In the genomic region with DNA sequence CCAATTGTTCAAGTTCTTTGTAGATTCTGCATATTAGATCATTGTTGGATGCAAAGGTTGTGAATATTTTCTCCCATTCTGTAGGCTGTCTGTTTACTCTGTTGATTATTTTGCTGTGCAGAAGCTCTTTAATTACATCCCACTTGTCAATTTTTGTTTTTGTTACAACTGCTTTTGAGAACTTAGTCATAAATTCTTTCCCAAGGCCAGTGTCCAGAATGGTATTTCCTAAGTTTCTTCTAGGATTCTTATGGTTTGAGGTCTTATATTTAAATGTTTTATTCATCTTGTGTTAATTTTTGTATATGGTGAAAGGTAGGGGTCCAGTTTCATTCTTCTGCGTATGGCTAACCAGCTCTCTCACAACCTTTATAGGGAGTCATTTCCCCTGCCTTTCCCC, we compare ENCODE assay signal across 32 cellular contexts.
"Had no signal": no experiment of that assay in that cellular context is flagged by ENCODE, and none has a peak within 500 bp of the region (broad histone marks: within the 10 kb centered on the region; RNA-seq: fewer than 3 reads in every experiment).

No MANE protein-coding gene starts in this region.

- ATAC-seq: activated T-helper 17 cell treated with anti-CD3 and anti-CD28 coated beads, Interleukin-2, amount 50 U/mL, for 72 hours; K562; Panc1; Right ventricle myocardium inferior; T-cell had no signal

- H3K27me3 ChIP-seq: adrenal gland had no signal

- H3K27me3 Mint-ChIP-seq: activated B cell treated with CpG ODN at 0.5 μM for 24 hours; activated CD4-positive, alpha-beta memory T cell treated with anti-CD3 and anti-CD28 coated beads for 36 hours; activated CD4-positive, alpha-beta T cell treated with anti-CD3 and anti-CD28 coated beads, Interleukin-2, amount 10 ng/mL, durations not matched to agents 7 days and 5 days; activated naive CD4-positive, alpha-beta T cell treated with anti-CD3 and anti-CD28 coated beads, Interleukin-2, amount 10 ng/mL, durations not matched to agents 7 days and 5 days; activated naive CD8-positive, alpha-beta T cell treated with anti-CD3 and anti-CD28 coated beads for 36 hours; activated T-helper 17 cell treated with anti-CD3 and anti-CD28 coated beads, Interleukin-2, amount 50 U/mL, for 72 hours; brain; central memory CD8-positive, alpha-beta T cell; T-cell had no signal

- H3K9me3 ChIP-seq: adrenal gland had no signal

- H3K27ac Mint-ChIP-seq: activated B cell treated with CpG ODN at 0.5 μM for 24 hours; activated CD4-positive, alpha-beta memory T cell treated with anti-CD3 and anti-CD28 coated beads for 36 hours; activated CD4-positive, alpha-beta T cell treated with anti-CD3 and anti-CD28 coated beads, Interleukin-2, amount 10 ng/mL, durations not matched to agents 7 days and 5 days; activated naive CD4-positive, alpha-beta T cell treated with anti-CD3 and anti-CD28 coated beads, Interleukin-2, amount 10 ng/mL, durations not matched to agents 7 days and 5 days; activated naive CD8-positive, alpha-beta T cell treated with anti-CD3 and anti-CD28 coated beads for 36 hours; activated T-helper 17 cell treated with anti-CD3 and anti-CD28 coated beads, Interleukin-2, amount 50 U/mL, for 72 hours; brain; T-cell had no signal

- H3K4me3 Mint-ChIP-seq: activated B cell treated with CpG ODN at 0.5 μM for 24 hours; activated CD4-positive, alpha-beta memory T cell treated with anti-CD3 and anti-CD28 coated beads for 36 hours; activated CD4-positive, alpha-beta T cell treated with anti-CD3 and anti-CD28 coated beads, Interleukin-2, amount 10 ng/mL, durations not matched to agents 7 days and 5 days; activated naive CD4-positive, alpha-beta T cell treated with anti-CD3 and anti-CD28 coated beads, Interleukin-2, amount 10 ng/mL, durations not matched to agents 7 days and 5 days; activated naive CD8-positive, alpha-beta T cell treated with anti-CD3 and anti-CD28 coated beads for 36 hours; activated T-helper 17 cell treated with anti-CD3 and anti-CD28 coated beads, Interleukin-2, amount 50 U/mL, for 72 hours; brain; central memory CD8-positive, alpha-beta T cell; T-cell had no signal

- DNase-seq: activated B cell treated with CpG ODN at 0.5 μM for 24 hours; activated CD4-positive, alpha-beta memory T cell treated with anti-CD3 and anti-CD28 coated beads for 36 hours; activated CD4-positive, alpha-beta T cell treated with anti-CD3 and anti-CD28 coated beads for 1 hour; activated CD4-positive, alpha-beta T cell treated with anti-CD3 and anti-CD28 coated beads, Interleukin-2, amount 10 ng/mL, durations not matched to agents 7 days and 5 days; activated CD8-positive, alpha-beta memory T cell treated with anti-CD3 and anti-CD28 coated beads for 24 hours; activated gamma-delta T cell; activated naive CD4-positive, alpha-beta T cell treated with anti-CD3 and anti-CD28 coated beads, Interleukin-2, amount 10 ng/mL, durations not matched to agents 7 days and 5 days; activated naive CD8-positive, alpha-beta T cell treated with anti-CD3 and anti-CD28 coated beads for 36 hours; activated T-cell treated with anti-CD3 and anti-CD28 coated beads, Interleukin-2, amount 50 U/mL, for 48 hours; adrenal gland; aorta; Karpas-422; MM.1S; NCI-H1105 treated with DMSO at 0.1 percent for 48 hours; NCI-H1436 treated with DMSO at 0.1 percent for 48 hours; NCI-H187; NCI-H2081; NCI-H2171; NCI-H226; NCI-H526; NCI-H82; RPMI8226; T-cell; T-helper 2 cell; T1000 had no signal

- H3K36me3 ChIP-seq: adrenal gland had no signal

- H3K4me3 ChIP-seq: adrenal gland, K562, SK-N-MC had no signal

- H3K4me1 ChIP-seq: adrenal gland had no signal

- H3K4me1 Mint-ChIP-seq: activated B cell treated with CpG ODN at 0.5 μM for 24 hours; activated CD4-positive, alpha-beta T cell treated with anti-CD3 and anti-CD28 coated beads, Interleukin-2, amount 10 ng/mL, durations not matched to agents 7 days and 5 days; activated naive CD4-positive, alpha-beta T cell treated with anti-CD3 and anti-CD28 coated beads, Interleukin-2, amount 10 ng/mL, durations not matched to agents 7 days and 5 days; activated naive CD8-positive, alpha-beta T cell treated with anti-CD3 and anti-CD28 coated beads for 36 hours; activated T-helper 17 cell treated with anti-CD3 and anti-CD28 coated beads, Interleukin-2, amount 50 U/mL, for 72 hours; brain; central memory CD8-positive, alpha-beta T cell; T-cell had no signal

- H3K27ac ChIP-seq: adrenal gland, SK-N-MC had no signal
